In the genomic region with DNA sequence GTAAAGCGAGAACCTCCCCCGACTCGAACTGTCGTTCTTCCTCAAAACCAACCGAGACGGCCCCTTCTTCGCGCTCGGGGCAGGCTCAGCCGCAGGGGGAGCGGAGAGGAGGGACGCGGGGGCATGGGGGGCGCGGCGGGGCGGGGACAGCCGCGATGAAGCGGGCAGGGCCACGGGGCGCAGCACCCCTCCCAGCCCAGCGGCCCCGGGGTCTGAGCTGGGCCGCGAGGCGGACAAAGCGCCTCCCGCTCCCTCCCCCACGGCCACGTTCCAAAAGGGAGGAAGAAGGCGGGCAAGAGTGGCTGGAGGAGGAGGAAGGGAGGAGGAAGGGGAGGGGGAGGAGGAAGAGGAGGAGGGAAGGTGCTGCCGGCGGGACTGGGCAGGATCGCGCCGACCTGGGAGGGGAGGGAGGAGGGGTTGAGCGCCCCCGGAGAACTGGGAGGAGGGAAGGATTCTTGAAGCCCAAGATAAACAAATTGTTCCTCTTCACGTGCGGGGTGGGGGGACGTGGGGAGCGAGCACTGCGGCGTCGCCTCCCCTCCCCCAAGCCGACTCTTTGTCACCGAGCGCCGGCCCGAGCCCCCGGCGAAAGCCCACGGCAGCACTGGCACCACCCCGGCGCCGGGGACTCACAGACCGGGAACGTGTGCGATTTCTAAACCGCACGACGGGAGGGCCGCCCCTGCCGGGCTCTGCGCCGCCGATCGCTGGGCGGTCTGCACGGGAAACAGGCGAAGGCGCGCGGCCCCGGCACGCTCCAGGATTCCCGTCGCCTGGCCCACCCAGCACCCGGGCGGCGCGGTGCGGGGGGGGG, we compare ENCODE assay signal across 8 cellular contexts. TPM values are rescaled to one million over a fixed set of nuclear protein-coding genes. Genes with fewer than 3 reads are reported as not detected.
DNase-seq lines count a peak whose midpoint lies in the region; ATAC-seq, FAIRE-seq and TF ChIP-seq lines count a peak whose summit lies in the region.

No MANE protein-coding gene starts in this region.

- H3K36me3 ChIP-seq in A673 (ENCODE audit: insufficient read depth, low read length, poor library complexity, severe bottlenecking) (no peaks in the 10 kb centered on the region), astrocyte (ENCODE audit: insufficient read depth, low read length) (no peaks in the 10 kb centered on the region), left ventricle myocardium inferior (no peaks in the 10 kb centered on the region), parathyroid adenoma (ENCODE audit: control insufficient read depth, insufficient read depth, low read length) (no peaks in the 10 kb centered on the region), uterus (no peaks in the 10 kb centered on the region)

- DNase-seq in A673 (ENCODE audit: low spot score): peak; percentile 91
- peak; percentile 22 for DNase-seq in NCI-H187 treated with DMSO at 0.1 percent for 48 hours (lab: John Stamatoyannopoulos, UW)
- DNase-seq in T-helper 2 cell treated with Interferon-gamma antibody and Interleukin-4, amounts not matched to agents 5 μg/mL and 100 μg/mL, for 36 hours (ENCODE audit: low spot score): peak; percentile 73
- peak; percentile 94 for DNase-seq in astrocyte (ENCODE audit: low read depth)
- DNase-seq in left ventricle myocardium inferior: peak; percentile 89
- peak; percentile 93 to 96 for DNase-seq in uterus

- H3K79me2 ChIP-seq in astrocyte (ENCODE audit: insufficient read depth, low read length) (peaks cover 7% of the 10 kb centered on the region), parathyroid adenoma (peaks cover under 1% of the 10 kb centered on the region)

- BruUV-seq in A673 (replicated peaks; lab: Mats Ljungman, UMichigan): no TSS peak

- H3K27ac ChIP-seq in A673 (ENCODE audit: low read depth, low read length, poor library complexity, severe bottlenecking) (peak overlapping the region; percentile 88), astrocyte (ENCODE audit: low read depth, low read length) (peak overlapping the region; percentile 91), left ventricle myocardium inferior (replicated peaks) (peak overlapping the region; percentile 99), parathyroid adenoma (peak overlapping the region; percentile 98), uterus (peak overlapping the region; percentile 98 to 99)

- FAIRE-seq in astrocyte (lab: Jason Lieb, UNC): no peak

- H3K4me2 ChIP-seq in astrocyte (ENCODE audit: low read length): peak overlapping the region; percentile 99
- H3K4me2 ChIP-seq in parathyroid adenoma (ENCODE audit: low read length): peak overlapping the region; percentile 99

- H3K4me1 ChIP-seq in A673 (ENCODE audit: insufficient read depth, low read length, poor library complexity, severe bottlenecking): peaks cover 6% of the 10 kb centered on the region
- peaks cover 7% of the 10 kb centered on the region for H3K4me1 ChIP-seq in astrocyte (ENCODE audit: insufficient read depth, low read length)
- H3K4me1 ChIP-seq in left ventricle myocardium inferior: peaks cover 46% of the 10 kb centered on the region
- no peaks in the 10 kb centered on the region for H3K4me1 ChIP-seq in parathyroid adenoma
- no peaks in the 10 kb centered on the region for H3K4me1 ChIP-seq in uterus

- CTCF ChIA-PET in A673 (lab: Charles Lee): interaction anchor here (0.6 to 1.0 kb wide), 3 partner anchors 99 to 685 kb away, joined by 3 to 4 read pairs (median 3); no protein-coding TSS in a partner anchor

- peak; percentile 39 to 68 for TF ChIP-seq POLR2A in uterus (IDR thresholded peaks at IDR 0.05)

- H3K4me3 Mint-ChIP-seq in T-helper 2 cell treated with Interferon-gamma antibody and Interleukin-4, amounts not matched to agents 5 μg/mL and 100 μg/mL, for 36 hours: peak overlapping the region; percentile 95
- peak overlapping the region; percentile 92 for H3K4me3 Mint-ChIP-seq in astrocyte (ENCODE audit: unreplicated experiment)

- intact Hi-C loops in A673 (cut with micrococcal nuclease; ENCODE audit: unreplicated experiment): loop anchor here (5.0 kb wide), 2 partner anchors 54 to 139 kb away; no protein-coding TSS in a partner anchor
- intact Hi-C loops in left ventricle myocardium inferior (cut with micrococcal nuclease): no loop called here
- intact Hi-C loops in uterus (cut with DNase I; ENCODE audit: low total_unique reads): loop anchor here (2.0 kb wide), 1 partner anchor 102 kb away; no protein-coding TSS in a partner anchor

- H3K9me3 ChIP-seq in A673 (ENCODE audit: low read depth, low read length, poor library complexity, severe bottlenecking) (no peaks in the 10 kb centered on the region), astrocyte (ENCODE audit: insufficient read depth, low read depth, low read length) (no peaks in the 10 kb centered on the region), left ventricle myocardium inferior (replicated peaks) (no peaks in the 10 kb centered on the region), parathyroid adenoma (ENCODE audit: control insufficient read depth, low read length) (no peaks in the 10 kb centered on the region), uterus (no peaks in the 10 kb centered on the region)

- H3K27me3 ChIP-seq in A673 (replicated peaks; ENCODE audit: insufficient read depth, low read depth, low read length, poor library complexity) (no peaks in the 10 kb centered on the region), astrocyte (ENCODE audit: insufficient read depth, low read length) (no peaks in the 10 kb centered on the region), left ventricle myocardium inferior (ENCODE audit: low read depth) (no peaks in the 10 kb centered on the region), parathyroid adenoma (ENCODE audit: control insufficient read depth, insufficient read depth, low read length) (no peaks in the 10 kb centered on the region), uterus (no peaks in the 10 kb centered on the region)

- TF ChIP-seq CTCF in A673 (conservative IDR thresholded peaks at IDR 0.05; ENCODE audit: low read depth, low read length) (no peak), astrocyte (IDR thresholded peaks at IDR 0.05; ENCODE audit: insufficient read depth, low read depth, low read length) (no peak), left ventricle myocardium inferior (IDR thresholded peaks at IDR 0.05; ENCODE audit: borderline replicate concordance) (no peak), parathyroid adenoma (IDR thresholded peaks at IDR 0.05) (no peak), uterus (IDR thresholded peaks at IDR 0.05) (no peak)

- peak; percentile 40 for ATAC-seq in GM19397 (IDR thresholded peaks at IDR 0.05; ENCODE audit: unreplicated experiment)

- H3K4me3 ChIP-seq in A673 (ENCODE audit: low read depth, low read length, poor library complexity, severe bottlenecking): peak overlapping the region; percentile 64
- peak overlapping the region; percentile 97 for H3K4me3 ChIP-seq in astrocyte (ENCODE audit: insufficient read depth, low read depth, low read length)
- peak overlapping the region; percentile 93 for H3K4me3 ChIP-seq in left ventricle myocardium inferior
- peak overlapping the region; percentile 92 for H3K4me3 ChIP-seq in parathyroid adenoma (ENCODE audit: low read depth, low read length)
- peak overlapping the region; percentile 66 for H3K4me3 ChIP-seq in uterus

- H3K36me3 Mint-ChIP-seq in T-helper 2 cell treated with Interferon-gamma antibody and Interleukin-4, amounts not matched to agents 5 μg/mL and 100 μg/mL, for 36 hours (ENCODE audit: low read depth): no peaks in the 10 kb centered on the region
- H3K36me3 Mint-ChIP-seq in astrocyte (ENCODE audit: low read depth, unreplicated experiment): no peaks in the 10 kb centered on the region

- H3K27me3 Mint-ChIP-seq in T-helper 2 cell treated with Interferon-gamma antibody and Interleukin-4, amounts not matched to agents 5 μg/mL and 100 μg/mL, for 36 hours (ENCODE audit: low read depth): peaks cover 42% of the 10 kb centered on the region
- no peaks in the 10 kb centered on the region for H3K27me3 Mint-ChIP-seq in astrocyte (ENCODE audit: low read depth, unreplicated experiment)

- POLR2A ChIA-PET in A673 (lab: Charles Lee; ENCODE audit: low non-redundant PET): interaction anchor here (0.7 kb wide), 1 partner anchor 122 kb away, joined by 6 read pairs; no protein-coding TSS in a partner anchor

- H3K9me3 Mint-ChIP-seq in T-helper 2 cell treated with Interferon-gamma antibody and Interleukin-4, amounts not matched to agents 5 μg/mL and 100 μg/mL, for 36 hours: no peaks in the 10 kb centered on the region
- no peaks in the 10 kb centered on the region for H3K9me3 Mint-ChIP-seq in astrocyte (ENCODE audit: unreplicated experiment)

- H3K27ac Mint-ChIP-seq in T-helper 2 cell treated with Interferon-gamma antibody and Interleukin-4, amounts not matched to agents 5 μg/mL and 100 μg/mL, for 36 hours: peak overlapping the region; percentile 93
- peak overlapping the region; percentile 96 for H3K27ac Mint-ChIP-seq in astrocyte (ENCODE audit: unreplicated experiment)

- H4K20me1 ChIP-seq in astrocyte (ENCODE audit: insufficient read depth, low read length): no peaks in the 10 kb centered on the region

- H2AFZ ChIP-seq in astrocyte (ENCODE audit: low read depth, low read length) (peak overlapping the region; percentile 82), parathyroid adenoma (peak overlapping the region; percentile 90)

- H3K9ac ChIP-seq in astrocyte (ENCODE audit: low read length) (peak overlapping the region; percentile 91), parathyroid adenoma (peak overlapping the region; percentile 77)

- H3K4me1 Mint-ChIP-seq in T-helper 2 cell treated with Interferon-gamma antibody and Interleukin-4, amounts not matched to agents 5 μg/mL and 100 μg/mL, for 36 hours (ENCODE audit: low read depth): peaks cover 30% of the 10 kb centered on the region
- peaks cover 24% of the 10 kb centered on the region for H3K4me1 Mint-ChIP-seq in astrocyte (ENCODE audit: low read depth, unreplicated experiment)

RNA-seq across cellular contexts. Expression of a gene that starts 2.9 kb away (rescaled TPM):
- total RNA-seq in A673 (2021) (3.7 and 4.3 TPM in 2 replicates), astrocyte (8.1 and 10.2 TPM in 2 replicates), left ventricle myocardium inferior (2.6 TPM), uterus (10 to 100 TPM in 2 of 4 donors, 1 to 10 TPM in 2; 2.4 to 50.5 (median 17.8) TPM)

Comparison
In these comparisons a context has a peak if more than half of its experiments do, and no peak if none do; other contexts are left out.
1. Peak in every context shown above with its lines: DNase-seq, ATAC-seq, H3K4me3 ChIP-seq and H3K27ac ChIP-seq.
2. DNase-seq: peak in every context shown above with its lines; median percentile 94 in uterus; 94 in astrocyte; 91 in A673; 89 in left ventricle myocardium inferior; 73 in T-helper 2 cell treated with Interferon-gamma antibody and Interleukin-4, amounts not matched to agents 5 μg/mL and 100 μg/mL, for 36 hours; 22 in NCI-H187 treated with DMSO at 0.1 percent for 48 hours.